In genomic region chr17:15973016-15973415, GRCh38 we compare ENCODE assay signal across 16 cellular contexts. TPM values are rescaled to one million over a fixed set of nuclear protein-coding genes. Genes with fewer than 3 reads are reported as not detected.
"Had no signal": no experiment of that assay in that cellular context is flagged by ENCODE, and none has a peak within 500 bp of the region (broad histone marks: within the 10 kb centered on the region; RNA-seq: fewer than 3 reads in every experiment).

No MANE protein-coding gene starts in this region.

- H3K4me3 ChIP-seq: ascending aorta, cardiac muscle cell, esophagus muscularis mucosa, pancreas, right lobe of liver, smooth muscle cell, thoracic aorta, upper lobe of right lung had no signal

- H3K4me2 ChIP-seq: smooth muscle cell had no signal

- H3K27me3 ChIP-seq: ascending aorta, cardiac muscle cell, esophagus muscularis mucosa, neutrophil, pancreas, right lobe of liver, upper lobe of right lung had no signal

- FAIRE-seq: pancreas had no signal

- DNase-seq: activated CD4-positive, alpha-beta T cell treated with anti-CD3 and anti-CD28 coated beads, Interleukin-2, amount 50 U/mL, for 48 hours; activated naive CD4-positive, alpha-beta T cell treated with anti-CD3 and anti-CD28 coated beads, Interleukin-2, amount 10 ng/mL, durations not matched to agents 7 days and 5 days; activated T-cell treated with anti-CD3 and anti-CD28 coated beads, Interleukin-2, amount 50 U/mL, for 1 hour; effector CD8-positive, alpha-beta T cell; pancreas; right lobe of liver; stimulated activated CD4-positive, alpha-beta T cell treated with anti-CD3 and anti-CD28 coated beads, Interleukin-4, amount 100 ng/mL, for 1 hour; upper lobe of right lung; WERI-Rb-1 had no signal

- ATAC-seq: pancreas; right lobe of liver; stimulated activated effector memory CD8-positive, alpha-beta T cell treated with anti-CD3 and anti-CD28 coated beads, Interleukin-12 subunit alpha, Interleukin-12 subunit beta, amount 100 ng/mL, for 72 hours had no signal

- H3K27ac ChIP-seq: ascending aorta, cardiac muscle cell, esophagus muscularis mucosa, neutrophil, pancreas, right lobe of liver, thoracic aorta, upper lobe of right lung, WERI-Rb-1 had no signal

- H3K36me3 ChIP-seq: thoracic aorta had no signal

- H3K9me3 ChIP-seq: ascending aorta, esophagus muscularis mucosa, neutrophil, pancreas, right lobe of liver, thoracic aorta, upper lobe of right lung had no signal

- H3K4me1 ChIP-seq: ascending aorta, esophagus muscularis mucosa, pancreas, upper lobe of right lung had no signal

RNA-seq across cellular contexts. Expression of gene ADORA2B, which starts 28.1 kb away (rescaled TPM):
- total RNA-seq: ascending aorta had no signal
